ENCODE assay signal across 20 cellular contexts in genomic region chr3:4795905-4796304, GRCh38.
"Had no signal": no experiment of that assay in that cellular context is flagged by ENCODE, and none has a peak within 500 bp of the region (broad histone marks: within the 10 kb centered on the region; RNA-seq: fewer than 3 reads in every experiment).

No MANE protein-coding gene starts in this region.

- H3K4me3 ChIP-seq: cardiac muscle cell, hepatocyte, left lung, ovary, prostate gland, spleen, upper lobe of left lung had no signal

- H3K27ac ChIP-seq: cardiac muscle cell, hepatocyte, left lung, ovary, prostate gland, spleen, upper lobe of left lung had no signal

- H2AFZ ChIP-seq: hepatocyte had no signal

- H3K79me2 ChIP-seq: hepatocyte had no signal

- H3K36me3 ChIP-seq: cardiac muscle cell, ovary had no signal

- DNase-seq: activated CD4-positive, alpha-beta T cell treated with anti-CD3 and anti-CD28 coated beads, Interleukin-2, amount 10 ng/mL, durations not matched to agents 7 days and 5 days; activated CD4-positive, CD25-positive, alpha-beta regulatory T cell; activated naive CD8-positive, alpha-beta T cell treated with anti-CD3 and anti-CD28 coated beads for 36 hours; activated T-cell treated with anti-CD3 and anti-CD28 coated beads, Interleukin-2, amount 50 U/mL, for 1 hour; amniotic stem cell; foreskin melanocyte; glutamatergic neuron; immature natural killer cell; kidney glomerular epithelial cell; left lung; natural killer cell; ovary; spleen; stimulated activated CD4-positive, alpha-beta T cell treated with anti-CD3 and anti-CD28 coated beads, Interleukin-4, amount 100 ng/mL, for 24 hours; stimulated activated naive CD8-positive, alpha-beta T cell treated with anti-CD3 and anti-CD28 coated beads, Interleukin-15, Interleukin-2, amounts not matched to agents 100 U/mL and 50 U/mL, for 24 hours; T1000 had no signal

- ATAC-seq: left lung; natural killer cell; stimulated activated naive CD8-positive, alpha-beta T cell treated with anti-CD3 and anti-CD28 coated beads, Interleukin-15, Interleukin-2, amounts not matched to agents 100 U/mL and 50 U/mL, for 24 hours had no signal

- H3K9me3 ChIP-seq: ovary, prostate gland, upper lobe of left lung had no signal

- H3K27me3 ChIP-seq: cardiac muscle cell, hepatocyte, left lung, ovary, spleen, upper lobe of left lung had no signal

- H3K4me2 ChIP-seq: hepatocyte had no signal

- H3K4me1 ChIP-seq: left lung, prostate gland, spleen, upper lobe of left lung had no signal
